15 cellular contexts compared by ENCODE assay signal in the genomic region with DNA sequence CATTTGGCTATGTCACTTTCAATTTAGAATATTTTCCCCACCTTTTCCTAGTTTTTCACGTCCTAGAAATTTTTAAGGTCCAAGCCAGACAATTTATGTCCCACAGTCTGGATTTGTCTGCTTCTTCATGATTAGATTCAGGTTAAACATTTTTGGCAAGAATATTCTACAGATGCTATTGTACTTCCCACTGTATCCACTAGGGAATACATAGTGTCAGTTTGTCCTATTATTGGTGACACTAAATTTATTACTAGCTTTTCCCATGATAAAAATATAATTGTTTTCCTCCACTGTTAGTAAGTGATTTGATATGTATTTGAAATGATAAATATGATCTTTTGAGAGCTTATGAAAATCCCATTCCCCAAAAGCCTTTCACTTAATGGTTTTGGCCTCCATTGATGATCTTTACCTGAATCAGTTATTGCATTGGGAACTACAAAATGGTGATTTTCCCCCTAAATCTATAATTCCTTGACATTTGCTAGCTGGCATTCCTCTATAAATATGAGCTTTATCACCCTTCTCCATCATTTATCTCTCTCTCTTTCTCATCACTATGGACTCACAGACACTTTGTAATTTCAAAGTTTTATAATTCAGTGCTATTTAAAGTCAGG. TPM values are rescaled to one million over a fixed set of nuclear protein-coding genes. Genes with fewer than 3 reads are reported as not detected.
A peak's percentile ranks its signal among the peaks of the same experiment; 100 is the strongest.
DNase-seq lines count a peak whose midpoint lies in the region; ATAC-seq and TF ChIP-seq lines count a peak whose summit lies in the region.
"Had no signal": no experiment of that assay in that cellular context is flagged by ENCODE, and none has a peak within 500 bp of the region (broad histone marks: within the 10 kb centered on the region; RNA-seq: fewer than 3 reads in every experiment).

No MANE protein-coding gene starts in this region.

- no peaks in the 10 kb centered on the region for H3K9me3 Mint-ChIP-seq in osteocyte (ENCODE audit: unreplicated experiment)
- no peaks in the 10 kb centered on the region for H3K9me3 Mint-ChIP-seq in stimulated activated naive B cell treated with anti-CD40 and anti-IgM and Interleukin-4, amounts not matched to agents 10 μg/mL and 1 μg/mL and 100 μg/mL, for 72 hours

- no peak for ATAC-seq in stimulated activated naive B cell treated with anti-CD40 and anti-IgM and Interleukin-4, amounts not matched to agents 10 μg/mL and 1 μg/mL and 100 μg/mL, for 72 hours (replicated peaks)
- ATAC-seq: left colon, T-helper 17 cell had no signal

- H3K27me3 Mint-ChIP-seq in osteocyte (ENCODE audit: unreplicated experiment), result no peaks in the 10 kb centered on the region
- H3K27me3 Mint-ChIP-seq in stimulated activated naive B cell treated with anti-CD40 and anti-IgM and Interleukin-4, amounts not matched to agents 10 μg/mL and 1 μg/mL and 100 μg/mL, for 72 hours, result peaks cover 3 to 5% of the 10 kb centered on the region in 2 donors

- no peaks in the 10 kb centered on the region for H3K4me1 Mint-ChIP-seq in osteocyte (ENCODE audit: unreplicated experiment)
- no peaks in the 10 kb centered on the region for H3K4me1 Mint-ChIP-seq in stimulated activated naive B cell treated with anti-CD40 and anti-IgM and Interleukin-4, amounts not matched to agents 10 μg/mL and 1 μg/mL and 100 μg/mL, for 72 hours

- peak; percentile 36 for TF ChIP-seq CTCF in colonic mucosa (IDR thresholded peaks at IDR 0.05)
- peak; percentile 31 for TF ChIP-seq CTCF in osteocyte (IDR thresholded peaks at IDR 0.05)

- H3K4me1 ChIP-seq in colonic mucosa, result no peaks in the 10 kb centered on the region
- H3K4me1 ChIP-seq: tibial artery had no signal

- no peak overlapping the region for H3K4me3 ChIP-seq in colonic mucosa
- H3K4me3 ChIP-seq: MG63, tibial artery had no signal

- DNase-seq in ELR (ENCODE audit: low read depth) (peak; percentile 42), NCI-H69 (lab: John Stamatoyannopoulos, UW) (peak; percentile 10), colonic mucosa (no peak), osteocyte (ENCODE audit: extremely low spot score, unreplicated experiment) (no peak), KBM-7 (no peak), HuH-7.5 (ENCODE audit: low spot score) (no peak)
- DNase-seq in stimulated activated naive B cell treated with anti-CD40 and anti-IgM and Interleukin-4, amounts not matched to agents 10 μg/mL and 1 μg/mL and 100 μg/mL, for 72 hours, result no peak
- DNase-seq: activated CD8-positive, alpha-beta memory T cell treated with anti-CD3 and anti-CD28 coated beads, Interleukin-2, amount 50 U/mL, for 4 hours; anterior cingulate cortex; GF-D8; left colon; MG63; T-helper 17 cell; tibial artery had no signal

- H3K9ac ChIP-seq in colonic mucosa (ENCODE audit: low read depth in 2 of 2, low read length in 2 of 2), result no peak overlapping the region

- H3K27ac ChIP-seq in colonic mucosa, result no peak overlapping the region
- H3K27ac ChIP-seq: tibial artery had no signal

- H3K36me3 Mint-ChIP-seq in osteocyte (ENCODE audit: unreplicated experiment), result no peaks in the 10 kb centered on the region
- H3K36me3 Mint-ChIP-seq in stimulated activated naive B cell treated with anti-CD40 and anti-IgM and Interleukin-4, amounts not matched to agents 10 μg/mL and 1 μg/mL and 100 μg/mL, for 72 hours, result no peaks in the 10 kb centered on the region

- in situ Hi-C loops in KBM-7 (cut with MboI; ENCODE audit: low pct_unique_long_range_greater_than_20kb, low sequenced_read_pairs), result loop anchor here (25.0 kb wide), 1 partner anchor 727 kb away; no protein-coding TSS in a partner anchor

- H3K27ac Mint-ChIP-seq in osteocyte (ENCODE audit: unreplicated experiment), result no peak overlapping the region
- no peak overlapping the region for H3K27ac Mint-ChIP-seq in stimulated activated naive B cell treated with anti-CD40 and anti-IgM and Interleukin-4, amounts not matched to agents 10 μg/mL and 1 μg/mL and 100 μg/mL, for 72 hours

- no peaks in the 10 kb centered on the region for H3K36me3 ChIP-seq in colonic mucosa
- H3K36me3 ChIP-seq: MG63, tibial artery had no signal

- no peaks in the 10 kb centered on the region for H3K9me3 ChIP-seq in colonic mucosa
- H3K9me3 ChIP-seq: MG63, tibial artery had no signal

- no peak overlapping the region for H3K4me3 Mint-ChIP-seq in osteocyte (ENCODE audit: unreplicated experiment)
- H3K4me3 Mint-ChIP-seq in stimulated activated naive B cell treated with anti-CD40 and anti-IgM and Interleukin-4, amounts not matched to agents 10 μg/mL and 1 μg/mL and 100 μg/mL, for 72 hours, result no peak overlapping the region
- H3K4me3 Mint-ChIP-seq: T-helper 17 cell had no signal

- H3K27me3 ChIP-seq in colonic mucosa, result no peaks in the 10 kb centered on the region
- H3K27me3 ChIP-seq: MG63, tibial artery had no signal

- intact Hi-C loops in colonic mucosa (cut with DNase I), result no loop called here

RNA-seq across cellular contexts. Expression of gene ARL14, which starts 8.3 kb away (rescaled TPM):
- 10 to 100 TPM; 17.6 to 44.1 TPM for total RNA-seq in colonic mucosa
- total RNA-seq in osteocyte, result not detected in 2 replicates
- total RNA-seq: H1, T-helper 17 cell had no signal

Comparison
In these comparisons a context has a peak if more than half of its experiments do, and no peak if none do; other contexts are left out.
1. DNase-seq: peak in ELR (single experiment) and NCI-H69 (single experiment); none in colonic mucosa (single experiment), osteocyte (single experiment), KBM-7 (single experiment), HuH-7.5 (single experiment) and stimulated activated naive B cell treated with anti-CD40 and anti-IgM and Interleukin-4, amounts not matched to agents 10 μg/mL and 1 μg/mL and 100 μg/mL, for 72 hours (single experiment).
2. RNA of gene ARL14, which starts 8.3 kb away (total RNA-seq): 17.6 to 44.1 TPM in colonic mucosa; not detected in osteocyte; every median in the first group is over 10 times any median in the second.